1 cellular context compared by ENCODE assay signal in genomic region chr3:149386299-149386606, GRCh38.
A peak's percentile ranks its signal among the peaks of the same experiment; 100 is the strongest.
TF ChIP-seq lines count a peak whose summit lies in the region.

No MANE protein-coding gene starts in this region.

TF ChIP-seq in HepG2, 621 proteins besides CTCF, POLR2A, EP300 and RAD21 (continued from another document and continues in another):
- TF ChIP-seq, protein P1, sequence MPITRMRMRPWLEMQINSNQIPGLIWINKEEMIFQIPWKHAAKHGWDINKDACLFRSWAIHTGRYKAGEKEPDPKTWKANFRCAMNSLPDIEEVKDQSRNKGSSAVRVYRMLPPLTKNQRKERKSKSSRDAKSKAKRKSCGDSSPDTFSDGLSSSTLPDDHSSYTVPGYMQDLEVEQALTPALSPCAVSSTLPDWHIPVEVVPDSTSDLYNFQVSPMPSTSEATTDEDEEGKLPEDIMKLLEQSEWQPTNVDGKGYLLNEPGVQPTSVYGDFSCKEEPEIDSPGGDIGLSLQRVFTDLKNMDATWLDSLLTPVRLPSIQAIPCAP (CRISPR knock-in tag; IDR thresholded peaks at IDR 0.05; ENCODE audit: low read depth) = no peak
- TF ChIP-seq RELA (CRISPR knock-in tag; IDR thresholded peaks at IDR 0.05) (no peak), FOXK2 (IDR thresholded peaks at IDR 0.05) (no peak), POLR2AphosphoS5 (IDR thresholded peaks at IDR 0.05; ENCODE audit: low read depth, low read length) (peak; percentile 68), ZC3H4 (CRISPR knock-in tag; IDR thresholded peaks at IDR 0.05; ENCODE audit: borderline replicate concordance) (peak; percentile 99), DR1 (CRISPR knock-in tag; IDR thresholded peaks at IDR 0.05) (no peak), MYC (CRISPR knock-in tag; IDR thresholded peaks at IDR 0.05; ENCODE audit: borderline replicate concordance) (no peak), HNRNPH1 (optimal IDR thresholded peaks at IDR 0.05; ENCODE audit: low read depth, low read length) (no peak), POGZ (CRISPR knock-in tag; IDR thresholded peaks at IDR 0.05) (no peak), KAT2B (IDR thresholded peaks at IDR 0.05; ENCODE audit: borderline replicate concordance, low read depth, low read length) (no peak), SATB2 (CRISPR knock-in tag; IDR thresholded peaks at IDR 0.05) (0 out of 2 replicates have a peak, but pooled peaks have one; percentile 16), FOXJ3 (CRISPR knock-in tag; IDR thresholded peaks at IDR 0.05; ENCODE audit: borderline replicate concordance) (no peak), IRF9 (CRISPR knock-in tag; IDR thresholded peaks at IDR 0.05; ENCODE audit: borderline replicate concordance) (no peak), MBD4 (IDR thresholded peaks at IDR 0.05; ENCODE audit: borderline replicate concordance, low read length) (no peak), ZNF788 (CRISPR knock-in tag; IDR thresholded peaks at IDR 0.05; ENCODE audit: borderline replicate concordance) (no peak), FOXM1 (CRISPR knock-in tag; IDR thresholded peaks at IDR 0.05) (no peak), ZBTB7A (CRISPR knock-in tag; IDR thresholded peaks at IDR 0.05) (no peak), ZNF780A (CRISPR knock-in tag; IDR thresholded peaks at IDR 0.05) (no peak), RBM39 (IDR thresholded peaks at IDR 0.05; ENCODE audit: low read depth, low read length, poor library complexity, severe bottlenecking) (no peak), ZNF367 (CRISPR knock-in tag; IDR thresholded peaks at IDR 0.05; ENCODE audit: borderline replicate concordance) (no peak), ZFY (CRISPR knock-in tag; IDR thresholded peaks at IDR 0.05) (no peak), MYNN (CRISPR knock-in tag; IDR thresholded peaks at IDR 0.05; ENCODE audit: low read depth) (no peak), ZSCAN30 (CRISPR knock-in tag; IDR thresholded peaks at IDR 0.05) (no peak), SIN3A (IDR thresholded peaks at IDR 0.05; ENCODE audit: borderline replicate concordance, low read depth, low read length) (no peak), NR2C2 (CRISPR knock-in tag; IDR thresholded peaks at IDR 0.05; ENCODE audit: borderline replicate concordance) (no peak), DMAP1 (CRISPR knock-in tag; IDR thresholded peaks at IDR 0.05) (no peak), NR1H2 (CRISPR knock-in tag; IDR thresholded peaks at IDR 0.05; ENCODE audit: borderline replicate concordance, low read depth) (no peak), BRCA1 (CRISPR knock-in tag; IDR thresholded peaks at IDR 0.05) (no peak), REPIN1 (CRISPR knock-in tag; IDR thresholded peaks at IDR 0.05; ENCODE audit: borderline replicate concordance, low read depth) (no peak), POLR2AphosphoS2 (IDR thresholded peaks at IDR 0.05; ENCODE audit: low read depth, low read length) (no peak), PHB2 (IDR thresholded peaks at IDR 0.05; ENCODE audit: partially characterized antibody) (no peak), KLF13 (CRISPR knock-in tag; IDR thresholded peaks at IDR 0.05) (no peak), CREM (IDR thresholded peaks at IDR 0.05) (no peak), CREM (CRISPR knock-in tag; IDR thresholded peaks at IDR 0.05) (no peak), USF2 (IDR thresholded peaks at IDR 0.05; ENCODE audit: low read depth, low read length) (no peak), USF2 (CRISPR knock-in tag; IDR thresholded peaks at IDR 0.05; ENCODE audit: borderline replicate concordance) (no peak), ZNF20 (CRISPR knock-in tag; IDR thresholded peaks at IDR 0.05) (no peak), REXO4 (CRISPR knock-in tag; IDR thresholded peaks at IDR 0.05; ENCODE audit: borderline replicate concordance) (no peak)
- TF ChIP-seq, protein P2, sequence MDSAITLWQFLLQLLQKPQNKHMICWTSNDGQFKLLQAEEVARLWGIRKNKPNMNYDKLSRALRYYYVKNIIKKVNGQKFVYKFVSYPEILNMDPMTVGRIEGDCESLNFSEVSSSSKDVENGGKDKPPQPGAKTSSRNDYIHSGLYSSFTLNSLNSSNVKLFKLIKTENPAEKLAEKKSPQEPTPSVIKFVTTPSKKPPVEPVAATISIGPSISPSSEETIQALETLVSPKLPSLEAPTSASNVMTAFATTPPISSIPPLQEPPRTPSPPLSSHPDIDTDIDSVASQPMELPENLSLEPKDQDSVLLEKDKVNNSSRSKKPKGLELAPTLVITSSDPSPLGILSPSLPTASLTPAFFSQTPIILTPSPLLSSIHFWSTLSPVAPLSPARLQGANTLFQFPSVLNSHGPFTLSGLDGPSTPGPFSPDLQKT (CRISPR knock-in tag; IDR thresholded peaks at IDR 0.05; ENCODE audit: borderline replicate concordance) = no peak
- TF ChIP-seq, protein P3, sequence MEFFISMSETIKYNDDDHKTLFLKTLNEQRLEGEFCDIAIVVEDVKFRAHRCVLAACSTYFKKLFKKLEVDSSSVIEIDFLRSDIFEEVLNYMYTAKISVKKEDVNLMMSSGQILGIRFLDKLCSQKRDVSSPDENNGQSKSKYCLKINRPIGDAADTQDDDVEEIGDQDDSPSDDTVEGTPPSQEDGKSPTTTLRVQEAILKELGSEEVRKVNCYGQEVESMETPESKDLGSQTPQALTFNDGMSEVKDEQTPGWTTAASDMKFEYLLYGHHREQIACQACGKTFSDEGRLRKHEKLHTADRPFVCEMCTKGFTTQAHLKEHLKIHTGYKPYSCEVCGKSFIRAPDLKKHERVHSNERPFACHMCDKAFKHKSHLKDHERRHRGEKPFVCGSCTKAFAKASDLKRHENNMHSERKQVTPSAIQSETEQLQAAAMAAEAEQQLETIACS (CRISPR knock-in tag; IDR thresholded peaks at IDR 0.05) = no peak
- TF ChIP-seq, protein P4, sequence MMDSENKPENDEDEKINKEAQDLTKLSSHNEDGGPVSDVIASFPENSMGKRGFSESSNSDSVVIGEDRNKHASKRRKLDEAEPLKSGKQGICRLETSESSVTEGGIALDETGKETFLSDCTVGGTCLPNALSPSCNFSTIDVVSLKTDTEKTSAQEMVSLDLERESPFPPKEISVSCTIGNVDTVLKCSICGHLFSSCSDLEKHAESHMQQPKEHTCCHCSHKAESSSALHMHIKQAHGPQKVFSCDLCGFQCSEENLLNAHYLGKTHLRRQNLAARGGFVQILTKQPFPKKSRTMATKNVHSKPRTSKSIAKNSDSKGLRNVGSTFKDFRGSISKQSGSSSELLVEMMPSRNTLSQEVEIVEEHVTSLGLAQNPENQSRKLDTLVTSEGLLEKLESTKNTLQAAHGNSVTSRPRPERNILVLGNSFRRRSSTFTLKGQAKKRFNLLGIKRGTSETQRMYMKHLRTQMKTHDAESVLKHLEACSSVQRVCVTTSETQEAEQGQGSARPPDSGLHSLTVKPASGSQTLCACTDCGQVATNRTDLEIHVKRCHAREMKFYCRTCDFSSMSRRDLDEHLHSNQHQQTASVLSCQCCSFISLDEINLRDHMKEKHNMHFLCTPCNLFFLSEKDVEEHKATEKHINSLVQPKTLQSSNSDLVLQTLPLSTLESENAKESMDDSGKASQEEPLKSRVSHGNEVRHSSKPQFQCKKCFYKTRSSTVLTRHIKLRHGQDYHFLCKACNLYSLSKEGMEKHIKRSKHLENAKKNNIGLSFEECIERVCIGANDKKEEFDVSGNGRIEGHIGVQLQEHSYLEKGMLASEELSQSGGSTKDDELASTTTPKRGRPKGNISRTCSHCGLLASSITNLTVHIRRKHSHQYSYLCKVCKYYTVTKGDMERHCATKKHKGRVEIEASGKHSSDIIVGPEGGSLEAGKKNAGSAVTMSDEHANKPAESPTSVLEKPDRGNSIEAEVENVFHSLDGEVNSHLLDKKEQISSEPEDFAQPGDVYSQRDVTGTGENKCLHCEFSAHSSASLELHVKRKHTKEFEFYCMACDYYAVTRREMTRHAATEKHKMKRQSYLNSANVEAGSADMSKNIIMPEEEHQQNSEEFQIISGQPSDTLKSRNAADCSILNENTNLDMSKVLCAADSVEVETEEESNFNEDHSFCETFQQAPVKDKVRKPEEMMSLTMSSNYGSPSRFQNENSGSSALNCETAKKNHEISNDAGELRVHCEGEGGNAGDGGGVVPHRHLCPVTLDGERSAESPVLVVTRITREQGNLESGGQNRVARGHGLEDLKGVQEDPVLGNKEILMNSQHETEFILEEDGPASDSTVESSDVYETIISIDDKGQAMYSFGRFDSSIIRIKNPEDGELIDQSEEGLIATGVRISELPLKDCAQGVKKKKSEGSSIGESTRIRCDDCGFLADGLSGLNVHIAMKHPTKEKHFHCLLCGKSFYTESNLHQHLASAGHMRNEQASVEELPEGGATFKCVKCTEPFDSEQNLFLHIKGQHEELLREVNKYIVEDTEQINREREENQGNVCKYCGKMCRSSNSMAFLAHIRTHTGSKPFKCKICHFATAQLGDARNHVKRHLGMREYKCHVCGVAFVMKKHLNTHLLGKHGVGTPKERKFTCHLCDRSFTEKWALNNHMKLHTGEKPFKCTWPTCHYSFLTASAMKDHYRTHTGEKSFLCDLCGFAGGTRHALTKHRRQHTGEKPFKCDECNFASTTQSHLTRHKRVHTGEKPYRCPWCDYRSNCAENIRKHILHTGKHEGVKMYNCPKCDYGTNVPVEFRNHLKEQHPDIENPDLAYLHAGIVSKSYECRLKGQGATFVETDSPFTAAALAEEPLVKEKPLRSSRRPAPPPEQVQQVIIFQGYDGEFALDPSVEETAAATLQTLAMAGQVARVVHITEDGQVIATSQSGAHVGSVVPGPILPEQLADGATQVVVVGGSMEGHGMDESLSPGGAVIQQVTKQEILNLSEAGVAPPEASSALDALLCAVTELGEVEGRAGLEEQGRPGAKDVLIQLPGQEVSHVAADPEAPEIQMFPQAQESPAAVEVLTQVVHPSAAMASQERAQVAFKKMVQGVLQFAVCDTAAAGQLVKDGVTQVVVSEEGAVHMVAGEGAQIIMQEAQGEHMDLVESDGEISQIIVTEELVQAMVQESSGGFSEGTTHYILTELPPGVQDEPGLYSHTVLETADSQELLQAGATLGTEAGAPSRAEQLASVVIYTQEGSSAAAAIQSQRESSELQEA (CRISPR knock-in tag; IDR thresholded peaks at IDR 0.05; ENCODE audit: not compliant biosample characterization) = no peak
- TF ChIP-seq, protein P5, sequence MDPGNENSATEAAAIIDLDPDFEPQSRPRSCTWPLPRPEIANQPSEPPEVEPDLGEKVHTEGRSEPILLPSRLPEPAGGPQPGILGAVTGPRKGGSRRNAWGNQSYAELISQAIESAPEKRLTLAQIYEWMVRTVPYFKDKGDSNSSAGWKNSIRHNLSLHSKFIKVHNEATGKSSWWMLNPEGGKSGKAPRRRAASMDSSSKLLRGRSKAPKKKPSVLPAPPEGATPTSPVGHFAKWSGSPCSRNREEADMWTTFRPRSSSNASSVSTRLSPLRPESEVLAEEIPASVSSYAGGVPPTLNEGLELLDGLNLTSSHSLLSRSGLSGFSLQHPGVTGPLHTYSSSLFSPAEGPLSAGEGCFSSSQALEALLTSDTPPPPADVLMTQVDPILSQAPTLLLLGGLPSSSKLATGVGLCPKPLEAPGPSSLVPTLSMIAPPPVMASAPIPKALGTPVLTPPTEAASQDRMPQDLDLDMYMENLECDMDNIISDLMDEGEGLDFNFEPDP (CRISPR knock-in tag; conservative IDR thresholded peaks at IDR 0.05) = no peak
- TF ChIP-seq, protein P6, sequence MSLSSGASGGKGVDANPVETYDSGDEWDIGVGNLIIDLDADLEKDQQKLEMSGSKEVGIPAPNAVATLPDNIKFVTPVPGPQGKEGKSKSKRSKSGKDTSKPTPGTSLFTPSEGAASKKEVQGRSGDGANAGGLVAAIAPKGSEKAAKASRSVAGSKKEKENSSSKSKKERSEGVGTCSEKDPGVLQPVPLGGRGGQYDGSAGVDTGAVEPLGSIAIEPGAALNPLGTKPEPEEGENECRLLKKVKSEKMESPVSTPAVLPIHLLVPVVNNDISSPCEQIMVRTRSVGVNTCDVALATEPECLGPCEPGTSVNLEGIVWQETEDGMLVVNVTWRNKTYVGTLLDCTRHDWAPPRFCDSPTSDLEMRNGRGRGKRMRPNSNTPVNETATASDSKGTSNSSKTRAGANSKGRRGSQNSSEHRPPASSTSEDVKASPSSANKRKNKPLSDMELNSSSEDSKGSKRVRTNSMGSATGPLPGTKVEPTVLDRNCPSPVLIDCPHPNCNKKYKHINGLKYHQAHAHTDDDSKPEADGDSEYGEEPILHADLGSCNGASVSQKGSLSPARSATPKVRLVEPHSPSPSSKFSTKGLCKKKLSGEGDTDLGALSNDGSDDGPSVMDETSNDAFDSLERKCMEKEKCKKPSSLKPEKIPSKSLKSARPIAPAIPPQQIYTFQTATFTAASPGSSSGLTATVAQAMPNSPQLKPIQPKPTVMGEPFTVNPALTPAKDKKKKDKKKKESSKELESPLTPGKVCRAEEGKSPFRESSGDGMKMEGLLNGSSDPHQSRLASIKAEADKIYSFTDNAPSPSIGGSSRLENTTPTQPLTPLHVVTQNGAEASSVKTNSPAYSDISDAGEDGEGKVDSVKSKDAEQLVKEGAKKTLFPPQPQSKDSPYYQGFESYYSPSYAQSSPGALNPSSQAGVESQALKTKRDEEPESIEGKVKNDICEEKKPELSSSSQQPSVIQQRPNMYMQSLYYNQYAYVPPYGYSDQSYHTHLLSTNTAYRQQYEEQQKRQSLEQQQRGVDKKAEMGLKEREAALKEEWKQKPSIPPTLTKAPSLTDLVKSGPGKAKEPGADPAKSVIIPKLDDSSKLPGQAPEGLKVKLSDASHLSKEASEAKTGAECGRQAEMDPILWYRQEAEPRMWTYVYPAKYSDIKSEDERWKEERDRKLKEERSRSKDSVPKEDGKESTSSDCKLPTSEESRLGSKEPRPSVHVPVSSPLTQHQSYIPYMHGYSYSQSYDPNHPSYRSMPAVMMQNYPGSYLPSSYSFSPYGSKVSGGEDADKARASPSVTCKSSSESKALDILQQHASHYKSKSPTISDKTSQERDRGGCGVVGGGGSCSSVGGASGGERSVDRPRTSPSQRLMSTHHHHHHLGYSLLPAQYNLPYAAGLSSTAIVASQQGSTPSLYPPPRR (CRISPR knock-in tag; IDR thresholded peaks at IDR 0.05; ENCODE audit: borderline replicate concordance) = no peak
- TF ChIP-seq, protein P7, sequence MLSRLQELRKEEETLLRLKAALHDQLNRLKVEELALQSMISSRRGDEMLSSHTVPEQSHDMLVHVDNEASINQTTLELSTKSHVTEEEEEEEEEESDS (CRISPR knock-in tag; IDR thresholded peaks at IDR 0.05; ENCODE audit: borderline replicate concordance) = no peak
